In genomic region chr19:5045956-5046338, GRCh38 we compare ENCODE assay signal across 1 cellular context.
TF ChIP-seq lines count a peak whose summit lies in the region.

No MANE protein-coding gene starts in this region.

TF ChIP-seq in IMR-90, 13 proteins besides CTCF, POLR2A, EP300 and RAD21 (continued from another document):
- TF ChIP-seq RFX5 (IDR thresholded peaks at IDR 0.05; ENCODE audit: low read depth, low read length) = no peak
- TF ChIP-seq ELK1 (IDR thresholded peaks at IDR 0.05; ENCODE audit: borderline replicate concordance, low read depth, low read length) = no peak
- no peak for TF ChIP-seq MAFK (IDR thresholded peaks at IDR 0.05; ENCODE audit: low read depth, low read length)
- no peak for TF ChIP-seq NFE2L2 (IDR thresholded peaks at IDR 0.05; ENCODE audit: low read depth, low read length)
- TF ChIP-seq MAZ (IDR thresholded peaks at IDR 0.05; ENCODE audit: borderline replicate concordance, low read depth, low read length) = no peak
- no peak for TF ChIP-seq BHLHE40 (IDR thresholded peaks at IDR 0.05; ENCODE audit: low read depth, low read length)
- no peak for TF ChIP-seq FOS (IDR thresholded peaks at IDR 0.05; ENCODE audit: low read depth, low read length)
- TF ChIP-seq CEBPB (IDR thresholded peaks at IDR 0.05; ENCODE audit: low read depth, low read length) = no peak
- no peak for TF ChIP-seq RCOR1 (IDR thresholded peaks at IDR 0.05; ENCODE audit: insufficient replicate concordance, low read length)
- no peak for TF ChIP-seq CHD1 (IDR thresholded peaks at IDR 0.05; ENCODE audit: low read depth, low read length)
- TF ChIP-seq MXI1 (IDR thresholded peaks at IDR 0.05; ENCODE audit: borderline replicate concordance, low read depth, low read length) = no peak
